In the genomic region with DNA sequence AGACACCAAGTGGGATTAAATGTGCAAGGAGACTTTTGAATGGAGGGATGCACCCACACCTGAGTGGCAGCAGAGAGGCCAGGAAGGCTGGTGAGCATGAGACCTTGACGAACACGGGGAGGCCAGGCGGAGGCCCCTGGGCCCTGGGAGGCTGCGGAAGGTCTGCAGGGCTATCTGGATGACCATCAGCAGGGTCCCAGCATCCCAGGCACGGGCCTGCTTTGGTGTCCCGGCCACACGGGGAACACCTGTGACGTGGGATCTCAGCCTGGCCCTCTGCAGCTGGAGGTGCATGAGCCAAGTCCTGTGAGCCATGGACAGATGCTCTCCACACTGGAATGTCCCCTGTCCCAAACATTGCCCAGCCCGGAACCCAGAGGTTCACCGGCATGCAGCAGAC, we compare ENCODE assay signal across 21 cellular contexts.
"Had no signal": no experiment of that assay in that cellular context is flagged by ENCODE, and none has a peak within 500 bp of the region (broad histone marks: within the 10 kb centered on the region; RNA-seq: fewer than 3 reads in every experiment).

No MANE protein-coding gene starts in this region.

- DNase-seq: colonic mucosa; cortex of kidney; dermis blood vessel endothelial cell; dorsolateral prefrontal cortex; effector CD4-positive, alpha-beta T cell; effector CD8-positive, alpha-beta T cell; effector memory CD4-positive, alpha-beta T cell; effector memory CD8-positive, alpha-beta T cell; endodermal cell; erythroblast; esophagus squamous epithelium; foreskin fibroblast; foreskin keratinocyte; foreskin melanocyte; gastrocnemius medialis; glutamatergic neuron; head of caudate nucleus; heart left ventricle; heart right ventricle had no signal

- ATAC-seq: effector memory CD8-positive, alpha-beta T cell; esophagus mucosa; foreskin keratinocyte; gastrocnemius medialis; gastroesophageal sphincter; heart left ventricle; heart right ventricle had no signal
